ENCODE assay signal across 1 cellular context in genomic region chr17:45784293-45784582, GRCh38.
TF ChIP-seq lines count a peak whose summit lies in the region.

Gene CRHR1 (plus strand): TSS chr17:45784320. CDS start chr17:45784545, 225 bp downstream.

TF ChIP-seq in endothelial cell of umbilical vein, 7 proteins besides CTCF, POLR2A, EP300 and RAD21 (continued from another document):
- TF ChIP-seq GATA2 (IDR thresholded peaks at IDR 0.05; ENCODE audit: insufficient read depth, insufficient read length, low read depth, low read length) (no peak), MYC (IDR thresholded peaks at IDR 0.05; ENCODE audit: low read depth, low read length) (no peak), MAX (IDR thresholded peaks at IDR 0.05; ENCODE audit: insufficient read depth, insufficient read length) (no peak), POLR2AphosphoS5 (IDR thresholded peaks at IDR 0.05; ENCODE audit: insufficient read depth, low read depth, low read length) (no peak), JUN (IDR thresholded peaks at IDR 0.05; ENCODE audit: borderline replicate concordance, insufficient read depth, insufficient read length, low read depth) (no peak)
